9 cellular contexts compared by ENCODE assay signal in the genomic region with DNA sequence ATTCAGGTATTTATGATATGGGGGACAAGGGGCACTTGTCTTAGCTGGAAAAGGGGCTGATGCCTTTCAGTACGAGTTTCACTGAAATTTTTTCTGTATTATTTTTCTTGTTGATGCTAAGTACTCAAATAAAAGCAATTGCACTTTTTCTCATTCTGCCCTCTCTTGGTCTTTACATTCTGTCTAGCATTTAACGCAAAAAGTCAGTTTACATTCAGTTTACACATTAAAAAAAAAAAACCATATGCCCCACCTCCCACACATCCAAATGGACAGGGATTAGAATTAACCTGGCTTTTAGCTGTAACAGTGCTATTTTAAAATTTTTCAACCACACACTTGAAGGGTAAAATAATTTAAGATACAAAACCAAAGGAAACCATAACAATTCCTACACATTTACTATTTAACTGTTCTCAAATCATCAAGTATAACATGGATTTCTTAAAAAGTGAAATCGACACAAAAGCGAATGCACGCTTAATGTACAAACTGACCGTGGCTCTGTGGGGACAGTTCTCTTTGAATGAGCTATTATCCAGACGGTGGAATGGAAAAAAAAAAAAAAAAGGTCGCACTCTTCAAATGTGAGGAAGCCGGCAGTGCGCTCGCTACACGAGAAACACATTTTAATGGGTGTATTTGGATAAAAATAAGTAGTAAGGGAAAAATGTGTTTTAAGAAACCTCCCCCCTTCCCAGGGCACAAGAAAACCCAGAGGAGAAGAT. TPM values are rescaled to one million over a fixed set of nuclear protein-coding genes. Genes with fewer than 3 reads are reported as not detected.
DNase-seq lines count a peak whose midpoint lies in the region; ATAC-seq, FAIRE-seq and TF ChIP-seq lines count a peak whose summit lies in the region.
"Had no signal": no experiment of that assay in that cellular context is flagged by ENCODE, and none has a peak within 500 bp of the region (broad histone marks: within the 10 kb centered on the region; RNA-seq: fewer than 3 reads in every experiment).

No MANE protein-coding gene starts in this region.

- peaks cover 58% of the 10 kb centered on the region for H3K79me2 ChIP-seq in DND-41 (ENCODE audit: insufficient read depth, low read length)

- no peaks in the 10 kb centered on the region for H3K9me3 Mint-ChIP-seq in mesothelial cell of epicardium

- H3K36me3 ChIP-seq in DND-41 (ENCODE audit: insufficient read depth, low read length) (no peaks in the 10 kb centered on the region), bronchial epithelial cell (ENCODE audit: control insufficient read depth, insufficient read depth, low read length) (no peaks in the 10 kb centered on the region)

- peak overlapping the region; percentile 90 for H3K27ac Mint-ChIP-seq in mesothelial cell of epicardium

- peaks cover 26% of the 10 kb centered on the region for H3K4me1 ChIP-seq in DND-41 (ENCODE audit: insufficient read depth, low read length)

- peak overlapping the region; percentile 82 for H3K9ac ChIP-seq in DND-41 (ENCODE audit: low read depth, low read length)

- no peak for FAIRE-seq in bronchial epithelial cell (lab: Jason Lieb, UNC)

- no peaks in the 10 kb centered on the region for H3K9me3 ChIP-seq in DND-41 (ENCODE audit: insufficient read depth, low read length, severe bottlenecking)

- TF ChIP-seq CTCF in DND-41 (IDR thresholded peaks at IDR 0.05; ENCODE audit: borderline replicate concordance, extremely low read depth, low read length, poor library complexity, severe bottlenecking) (no peak), LNCaP clone FGC (IDR thresholded peaks at IDR 0.05; ENCODE audit: control insufficient read depth, extremely low read depth, insufficient read depth) (no peak), bronchial epithelial cell (IDR thresholded peaks at IDR 0.05; ENCODE audit: insufficient read depth, low read length, severe bottlenecking) (no peak), mesothelial cell of epicardium (IDR thresholded peaks at IDR 0.05; ENCODE audit: unreplicated experiment) (no peak)

- H3K36me3 Mint-ChIP-seq in mesothelial cell of epicardium, result no peaks in the 10 kb centered on the region

- peak overlapping the region; percentile 88 for H3K4me3 Mint-ChIP-seq in mesothelial cell of epicardium

- H3K27me3 Mint-ChIP-seq in mesothelial cell of epicardium (ENCODE audit: low read depth), result no peaks in the 10 kb centered on the region

- H3K27me3 ChIP-seq in DND-41 (ENCODE audit: insufficient read depth, low read length, poor library complexity) (no peaks in the 10 kb centered on the region), bronchial epithelial cell (ENCODE audit: control insufficient read depth, insufficient read depth, low read length) (no peaks in the 10 kb centered on the region)

- H4K20me1 ChIP-seq in DND-41 (ENCODE audit: insufficient read depth, low read length), result no peaks in the 10 kb centered on the region

- peak overlapping the region; percentile 85; the same call in 1 of the 2 replicates for H3K27ac ChIP-seq in DND-41 (ENCODE audit: low read length)

- H3K4me1 Mint-ChIP-seq in mesothelial cell of epicardium, result peaks cover 38% of the 10 kb centered on the region

- H3K4me3 ChIP-seq in DND-41 (ENCODE audit: low read depth in 1 of 2, low read length in 2 of 2), result peak overlapping the region; percentile 42 to 77; a peak in 3 of 4 replicates
- peak overlapping the region; percentile 77 for H3K4me3 ChIP-seq in LNCaP clone FGC (ENCODE audit: low read depth, low read length)
- peak overlapping the region; percentile 78 for H3K4me3 ChIP-seq in bronchial epithelial cell (ENCODE audit: low read depth, low read length)

- H2AFZ ChIP-seq in DND-41 (ENCODE audit: low read depth, low read length), result peak overlapping the region; percentile 84

- H3K4me2 ChIP-seq in DND-41 (ENCODE audit: insufficient read depth, low read length), result peak overlapping the region; percentile 71

- ATAC-seq in DND-41 (ENCODE audit: insufficient read depth, low read depth) (no peak), HG03175 (IDR thresholded peaks at IDR 0.05; ENCODE audit: unreplicated experiment) (no peak), HG03521 (IDR thresholded peaks at IDR 0.05; ENCODE audit: unreplicated experiment) (no peak)

- peak; percentile 4 for DNase-seq in DND-41
- DNase-seq in LNCaP clone FGC (ENCODE audit: low read depth), result no peak
- DNase-seq in bronchial epithelial cell (ENCODE audit: low read depth), result peak; percentile 4
- DNase-seq in mesothelial cell of epicardium (ENCODE audit: low spot score in 2 of 2, unreplicated experiment in 2 of 2), result no peak
- DNase-seq in T-helper 9 cell, result no peak
- no peak for DNase-seq in KG1 (lab: John Stamatoyannopoulos, UW)

RNA-seq across cellular contexts. Expression of a gene that starts 1.4 kb away (rescaled TPM):
- 19.0 and 34.1 TPM in 2 replicates for total RNA-seq in bronchial epithelial cell
- 15.6 to 17.8 TPM (median 16.6 TPM) in 3 replicates for total RNA-seq in mesothelial cell of epicardium

RNA-seq across cellular contexts. Expression of a gene that starts 42.1 kb away (rescaled TPM):
- total RNA-seq in bronchial epithelial cell, result not detected in 2 replicates
- 0.43 to 0.55 TPM (median 0.47 TPM) in 3 replicates for total RNA-seq in mesothelial cell of epicardium
- total RNA-seq: T-helper 1 cell treated with Interleukin-12 subunit alpha and Interleukin-12 subunit beta and Interleukin-4 antibody, amounts not matched to agents 30 ng/mL and 1 ng/mL, for 36 hours had no signal

Comparison
In these comparisons a context has a peak if more than half of its experiments do, and no peak if none do; other contexts are left out.
1. DNase-seq: peak in DND-41 (single experiment) and bronchial epithelial cell (single experiment); none in LNCaP clone FGC (single experiment), mesothelial cell of epicardium (0 of 2), T-helper 9 cell (single experiment) and KG1 (single experiment).
2. Peak in every context shown above with its lines, with median percentiles within 50 percentile points of each other: H3K4me3 ChIP-seq.